23 cellular contexts compared by ENCODE assay signal in genomic region chr16:470418-470817, GRCh38.
"Had no signal": no experiment of that assay in that cellular context is flagged by ENCODE, and none has a peak within 500 bp of the region (broad histone marks: within the 10 kb centered on the region; RNA-seq: fewer than 3 reads in every experiment).

No MANE protein-coding gene starts in this region.

- H3K4me3 ChIP-seq: gastroesophageal sphincter, hepatocyte, right lobe of liver, upper lobe of right lung had no signal

- H3K4me3 Mint-ChIP-seq: activated naive CD8-positive, alpha-beta T cell; mesothelial cell of epicardium; naive B cell; nephron progenitor cell; stimulated activated naive CD8-positive, alpha-beta T cell treated with anti-CD3 and anti-CD28 coated beads, Interleukin-15, Interleukin-2, amounts not matched to agents 100 ng/mL and 50 ng/mL, for 24 hours had no signal

- H3K27me3 Mint-ChIP-seq: activated naive CD8-positive, alpha-beta T cell; naive B cell; stimulated activated naive CD8-positive, alpha-beta T cell treated with anti-CD3 and anti-CD28 coated beads, Interleukin-15, Interleukin-2, amounts not matched to agents 100 ng/mL and 50 ng/mL, for 24 hours had no signal

- H3K27ac Mint-ChIP-seq: activated naive CD8-positive, alpha-beta T cell; mesothelial cell of epicardium; naive B cell; stimulated activated naive CD8-positive, alpha-beta T cell treated with anti-CD3 and anti-CD28 coated beads, Interleukin-15, Interleukin-2, amounts not matched to agents 100 ng/mL and 50 ng/mL, for 24 hours had no signal

- H3K36me3 Mint-ChIP-seq: naive B cell had no signal

- H3K36me3 ChIP-seq: right lobe of liver had no signal

- H3K27me3 ChIP-seq: gastroesophageal sphincter, hepatocyte, right lobe of liver, upper lobe of right lung had no signal

- ATAC-seq: activated CD4-positive, CD25-positive, alpha-beta regulatory T cell treated with anti-CD3 and anti-CD28 coated beads, Interleukin-2, amount 50 U/mL, for 24 hours; gastroesophageal sphincter; right lobe of liver; upper lobe of right lung had no signal

- H3K4me1 ChIP-seq: right lobe of liver, upper lobe of right lung had no signal

- H3K27ac ChIP-seq: hepatocyte, right lobe of liver, upper lobe of right lung, VCaP had no signal

- H3K4me2 ChIP-seq: hepatocyte had no signal

- DNase-seq: activated CD4-positive, alpha-beta T cell treated with anti-CD3 and anti-CD28 coated beads for 48 hours; activated CD4-positive, alpha-beta T cell treated with anti-CD3 and anti-CD28 coated beads, Interleukin-2, amount 50 U/mL, for 48 hours; activated CD8-positive, alpha-beta memory T cell treated with anti-CD3 and anti-CD28 coated beads for 24 hours; activated effector memory CD4-positive, alpha-beta T cell treated with Interleukin-2 at 50 U/mL for 16 hours; activated naive CD4-positive, alpha-beta T cell treated with Interleukin-2 at 50 U/mL for 16 hours; anterior cingulate cortex; dermis blood vessel endothelial cell; effector CD8-positive, alpha-beta T cell; erythroblast; left cardiac atrium; left ventricle myocardium superior; naive B cell; nephron progenitor cell; right lobe of liver; stimulated activated CD4-positive, alpha-beta T cell treated with anti-CD3 and anti-CD28 coated beads, Interleukin-2, amount 100 ng/mL, for 48 hours; upper lobe of right lung had no signal

- H2AFZ ChIP-seq: hepatocyte had no signal

- H3K9me3 Mint-ChIP-seq: mesothelial cell of epicardium; naive B cell; nephron progenitor cell; stimulated activated naive CD8-positive, alpha-beta T cell treated with anti-CD3 and anti-CD28 coated beads, Interleukin-15, Interleukin-2, amounts not matched to agents 100 ng/mL and 50 ng/mL, for 24 hours had no signal

- H3K9me3 ChIP-seq: gastroesophageal sphincter, right lobe of liver, upper lobe of right lung had no signal
